ENCODE assay signal across 22 cellular contexts in genomic region chr2:97844311-97844859, GRCh38.
DNase-seq lines count a peak whose midpoint lies in the region; FAIRE-seq and TF ChIP-seq lines count a peak whose summit lies in the region.
"Had no signal": no experiment of that assay in that cellular context is flagged by ENCODE, and none has a peak within 500 bp of the region (broad histone marks: within the 10 kb centered on the region; RNA-seq: fewer than 3 reads in every experiment).

No MANE protein-coding gene starts in this region.

- H3K27ac Mint-ChIP-seq in Caco-2 (ENCODE audit: unreplicated experiment) (no peak overlapping the region), progenitor cell of endocrine pancreas (no peak overlapping the region)
- H3K27ac Mint-ChIP-seq: activated B cell treated with CpG ODN at 0.5 μM for 24 hours; activated naive CD8-positive, alpha-beta T cell treated with anti-CD3 and anti-CD28 coated beads, Interleukin-2, amount 50 U/mL, for 24 hours; activated T-helper 1 cell treated with anti-CD3 and anti-CD28 coated beads, Interleukin-12 subunit alpha, Interleukin-12 subunit beta, Interleukin-2, Interleukin-4 antibody, amounts not matched to agents 30 ng/mL and 10 ng/mL and 1 ng/mL, durations not matched to agents 14 hours and 24 hours and 36 hours; CD4-positive, alpha-beta T cell had no signal

- H3K4me1 Mint-ChIP-seq in Caco-2 (ENCODE audit: low read depth, unreplicated experiment) (no peaks in the 10 kb centered on the region), progenitor cell of endocrine pancreas (ENCODE audit: low read depth) (peaks cover 3% of the 10 kb centered on the region)

- DNase-seq in D721Med (ENCODE audit: insufficient read length, low spot score): no peak
- DNase-seq in HTR-8/SVneo (ENCODE audit: insufficient read length, low spot score): no peak
- peak; percentile 19 to 78 for DNase-seq in NCI-H524 (lab: John Stamatoyannopoulos, UW)
- peak; percentile 38 for DNase-seq in fibroblast of peridontal ligament (ENCODE audit: extremely low read depth)
- no peak for DNase-seq in Caco-2
- DNase-seq in progenitor cell of endocrine pancreas (ENCODE audit: low spot score, unreplicated experiment): no peak
- no peak for DNase-seq in GM13976 (ENCODE audit: low spot score)
- DNase-seq in activated naive CD4-positive, alpha-beta T cell treated with Interleukin-2 at 50 U/mL for 16 hours: no peak
- DNase-seq: activated B cell treated with CpG ODN at 0.5 μM for 24 hours; activated naive CD8-positive, alpha-beta T cell treated with anti-CD3 and anti-CD28 coated beads, Interleukin-2, amount 50 U/mL, for 24 hours; CD4-positive, alpha-beta T cell; central memory CD4-positive, alpha-beta T cell; effector memory CD8-positive, alpha-beta T cell; IMR-90; MM.1S; NCI-H345; stimulated activated CD4-positive, alpha-beta T cell treated with anti-CD3 and anti-CD28 coated beads, Interleukin-1b, Interleukin-23, amount 100 ng/mL, for 48 hours; stimulated activated naive CD8-positive, alpha-beta T cell treated with anti-CD3 and anti-CD28 coated beads, Interleukin-15, Interleukin-2, amounts not matched to agents 100 U/mL and 50 U/mL, for 24 hours; T-helper 2 cell had no signal

- H3K27me3 Mint-ChIP-seq in Caco-2 (ENCODE audit: insufficient read depth, unreplicated experiment): no peaks in the 10 kb centered on the region
- H3K27me3 Mint-ChIP-seq in progenitor cell of endocrine pancreas: no peaks in the 10 kb centered on the region
- H3K27me3 Mint-ChIP-seq: activated B cell treated with CpG ODN at 0.5 μM for 24 hours; activated naive CD8-positive, alpha-beta T cell treated with anti-CD3 and anti-CD28 coated beads, Interleukin-2, amount 50 U/mL, for 24 hours; CD4-positive, alpha-beta T cell; effector memory CD8-positive, alpha-beta T cell had no signal

- no peaks in the 10 kb centered on the region for H3K4me1 ChIP-seq in Caco-2
- H3K4me1 ChIP-seq: tibial nerve had no signal

- POLR2A ChIA-PET in Caco-2 (lab: Charles Lee): no interaction called here

- BruUV-seq in Caco-2 (replicated peaks; lab: Mats Ljungman, UMichigan): no TSS peak

- no peak overlapping the region for H3K4me3 Mint-ChIP-seq in Caco-2 (ENCODE audit: unreplicated experiment)
- H3K4me3 Mint-ChIP-seq in progenitor cell of endocrine pancreas (ENCODE audit: low read depth): no peak overlapping the region
- H3K4me3 Mint-ChIP-seq: activated B cell treated with CpG ODN at 0.5 μM for 24 hours; activated naive CD8-positive, alpha-beta T cell treated with anti-CD3 and anti-CD28 coated beads, Interleukin-2, amount 50 U/mL, for 24 hours; activated T-helper 1 cell treated with anti-CD3 and anti-CD28 coated beads, Interleukin-12 subunit alpha, Interleukin-12 subunit beta, Interleukin-2, Interleukin-4 antibody, amounts not matched to agents 30 ng/mL and 10 ng/mL and 1 ng/mL, durations not matched to agents 14 hours and 24 hours and 36 hours; CD4-positive, alpha-beta T cell; effector memory CD8-positive, alpha-beta T cell had no signal

- no peak overlapping the region for H3K4me3 ChIP-seq in Caco-2 (ENCODE audit: low read depth, low read length)
- H3K4me3 ChIP-seq: lung, tibial nerve had no signal

- H3K36me3 Mint-ChIP-seq in Caco-2 (ENCODE audit: insufficient read depth, unreplicated experiment) (no peaks in the 10 kb centered on the region), progenitor cell of endocrine pancreas (ENCODE audit: insufficient read depth) (peaks cover 15% of the 10 kb centered on the region)

- intact Hi-C loops in Caco-2 (cut with micrococcal nuclease; ENCODE audit: unreplicated experiment): no loop called here

- H3K9me3 ChIP-seq in Caco-2: no peaks in the 10 kb centered on the region
- H3K9me3 ChIP-seq: tibial nerve had no signal

- in situ Hi-C loops in GM13976 (cut with MboI; ENCODE audit: low sequenced_read_pairs, unreplicated experiment): no loop called here

- H3K9me3 Mint-ChIP-seq in Caco-2 (ENCODE audit: unreplicated experiment): no peaks in the 10 kb centered on the region
- H3K9me3 Mint-ChIP-seq in progenitor cell of endocrine pancreas (ENCODE audit: low read depth): no peaks in the 10 kb centered on the region
- H3K9me3 Mint-ChIP-seq: activated B cell treated with CpG ODN at 0.5 μM for 24 hours; activated naive CD8-positive, alpha-beta T cell treated with anti-CD3 and anti-CD28 coated beads, Interleukin-2, amount 50 U/mL, for 24 hours; activated T-helper 1 cell treated with anti-CD3 and anti-CD28 coated beads, Interleukin-12 subunit alpha, Interleukin-12 subunit beta, Interleukin-2, Interleukin-4 antibody, amounts not matched to agents 30 ng/mL and 10 ng/mL and 1 ng/mL, durations not matched to agents 14 hours and 24 hours and 36 hours; CD4-positive, alpha-beta T cell; effector memory CD8-positive, alpha-beta T cell had no signal

- FAIRE-seq in D721Med (lab: Jason Lieb, UNC): peak; percentile 53
- FAIRE-seq in HTR-8/SVneo (lab: Jason Lieb, UNC): peak; percentile 70

- no peaks in the 10 kb centered on the region for H3K27me3 ChIP-seq in Caco-2 (replicated peaks; ENCODE audit: control insufficient read depth, insufficient read depth, low read length)
- H3K27me3 ChIP-seq: tibial nerve had no signal

- no peak for TF ChIP-seq CTCF in D721Med (IDR thresholded peaks at IDR 0.05; ENCODE audit: insufficient read depth, missing control alignments)
- no peak for TF ChIP-seq CTCF in Caco-2 (IDR thresholded peaks at IDR 0.05; ENCODE audit: insufficient read depth in 1 of 2, low read depth in 1 of 2, low read length in 1 of 2, severe bottlenecking in 1 of 2, unreplicated experiment in 1 of 2)
- no peak for TF ChIP-seq CTCF in progenitor cell of endocrine pancreas (IDR thresholded peaks at IDR 0.05; ENCODE audit: unreplicated experiment)
- no peak for TF ChIP-seq CTCF in GM13976 (IDR thresholded peaks at IDR 0.05; ENCODE audit: borderline replicate concordance, control extremely low read depth, extremely low read depth, insufficient read depth, missing control alignments)

- CTCF ChIA-PET in Caco-2 (lab: Charles Lee): no interaction called here

- no peaks in the 10 kb centered on the region for H3K36me3 ChIP-seq in Caco-2 (ENCODE audit: control insufficient read depth, insufficient read depth, low read length)

Comparison
In these comparisons a context has a peak if more than half of its experiments do, and no peak if none do; other contexts are left out.
1. DNase-seq: peak in NCI-H524 (2 of 2) and fibroblast of peridontal ligament (single experiment); none in D721Med (single experiment), HTR-8/SVneo (single experiment), Caco-2 (0 of 2), progenitor cell of endocrine pancreas (single experiment), GM13976 (single experiment) and activated naive CD4-positive, alpha-beta T cell treated with Interleukin-2 at 50 U/mL for 16 hours (single experiment).